ENCODE assay signal across 8 cellular contexts in the genomic region with DNA sequence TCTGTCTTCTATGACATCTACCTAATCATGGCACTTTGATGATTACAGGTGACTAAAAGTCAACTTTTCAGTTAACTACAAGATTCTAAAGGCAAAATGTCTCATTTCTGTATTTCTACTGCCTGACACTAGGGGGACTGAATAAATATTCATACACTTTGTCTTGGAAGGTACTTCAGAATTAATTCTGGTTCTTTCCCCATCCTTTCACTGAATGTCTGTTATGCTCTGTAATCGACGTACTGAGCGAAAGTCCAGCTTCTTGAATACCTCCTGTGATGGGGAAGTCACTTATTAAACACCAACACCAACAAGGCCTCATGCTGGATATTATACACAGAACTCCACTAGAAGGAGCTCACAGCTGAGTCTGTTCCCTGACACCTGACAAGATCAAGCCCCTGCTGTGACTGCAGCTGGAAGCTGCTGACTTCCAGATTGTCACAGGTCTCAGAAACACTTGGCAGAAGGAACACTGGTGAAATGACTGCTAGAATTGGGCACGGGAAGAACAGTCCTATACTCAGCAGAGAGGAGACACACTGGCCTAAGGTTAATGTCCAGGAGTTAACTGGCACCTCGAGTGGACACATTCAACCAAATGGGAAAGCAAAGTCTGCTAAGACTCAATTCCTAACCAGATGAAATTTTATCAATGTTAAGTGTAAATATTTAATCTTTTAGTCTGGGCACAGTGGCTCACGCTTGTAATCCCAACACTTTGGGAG. TPM values are rescaled to one million over a fixed set of nuclear protein-coding genes. Genes with fewer than 3 reads are reported as not detected.
DNase-seq lines count a peak whose midpoint lies in the region; ATAC-seq and TF ChIP-seq lines count a peak whose summit lies in the region.

No MANE protein-coding gene starts in this region.

- H3K36me3 ChIP-seq in DOHH2 (ENCODE audit: control insufficient read depth, low read length) (peaks cover 22% of the 10 kb centered on the region), mammary epithelial cell (ENCODE audit: insufficient read depth, low read length) (no peaks in the 10 kb centered on the region), right lobe of liver (no peaks in the 10 kb centered on the region)

- no peaks in the 10 kb centered on the region for H4K20me1 ChIP-seq in DOHH2 (ENCODE audit: control insufficient read depth, insufficient read depth, low read depth, low read length)
- H4K20me1 ChIP-seq in mammary epithelial cell (ENCODE audit: insufficient read depth, low read length): no peaks in the 10 kb centered on the region

- in situ Hi-C loops in mammary epithelial cell (cut with MboI; ENCODE audit: low sequenced_read_pairs in 2 of 2): no loop called here

- no peaks in the 10 kb centered on the region; the same call in 1 of the 2 replicates for H3F3A ChIP-seq in DOHH2 (ENCODE audit: control insufficient read depth, insufficient read depth)

- TF ChIP-seq CTCF in DOHH2 (IDR thresholded peaks at IDR 0.05; ENCODE audit: low read depth, low read length, poor library complexity, severe bottlenecking): peak; percentile 74
- peak; percentile 33 to 57 for TF ChIP-seq CTCF in mammary epithelial cell (conservative IDR thresholded peaks at IDR 0.05 in 1 of 2, IDR thresholded peaks at IDR 0.05 in 1 of 2; ENCODE audit: extremely low read depth in 1 of 2, insufficient read depth in 1 of 2, low read depth in 1 of 2, low read length in 2 of 2)
- TF ChIP-seq CTCF in right lobe of liver (IDR thresholded peaks at IDR 0.05): peak; percentile 13 to 38 (median 33)
- no peak for TF ChIP-seq CTCF in omental fat pad (IDR thresholded peaks at IDR 0.05)

- H3K4me1 ChIP-seq in DOHH2 (ENCODE audit: control insufficient read depth, low read length) (no peaks in the 10 kb centered on the region), mammary epithelial cell (ENCODE audit: insufficient read depth, low read length) (no peaks in the 10 kb centered on the region), right lobe of liver (peaks cover 0 to 42% (median 19%) of the 10 kb centered on the region in 4 donors)

- TF ChIP-seq POLR2A in right lobe of liver (IDR thresholded peaks at IDR 0.05): no peak

- DNase-seq in Kasumi-1 (lab: John Stamatoyannopoulos, UW) (peak; percentile 20 to 36), mammary epithelial cell (no peak), right lobe of liver (peak in 1 of 3 donors; percentile 76), NCI-H2029 treated with DMSO at 0.1 percent for 48 hours (lab: John Stamatoyannopoulos, UW) (no peak), globus pallidus (ENCODE audit: low spot score) (no peak), omental fat pad (ENCODE audit: low spot score) (no peak), 8988T (no peak)

- CTCF ChIA-PET in mammary epithelial cell (lab: Charles Lee; ENCODE audit: low non-redundant PET): interaction anchor here (0.5 to 0.6 kb wide), 3 partner anchors 224 to 608 kb away, joined by 3 to 8 read pairs (median 3); no protein-coding TSS in a partner anchor

- no TSS peak for BruUV-seq in mammary epithelial cell (replicated peaks; lab: Mats Ljungman, UMichigan)

- no peak overlapping the region for H3K9ac ChIP-seq in mammary epithelial cell (ENCODE audit: insufficient read depth, low read length)

- no peak overlapping the region for H2AFZ ChIP-seq in mammary epithelial cell (ENCODE audit: low read depth, low read length)

- peak; percentile 78 to 93 (median 88) for ATAC-seq in right lobe of liver
- ATAC-seq in omental fat pad (ENCODE audit: low FRiP score): no peak

- intact Hi-C loops in mammary epithelial cell (cut with micrococcal nuclease) (no loop called here), right lobe of liver (cut with DNase I) (no loop called here)

- WGBS in mammary epithelial cell (ENCODE audit: low coverage, missing lambda C conversion rate): 92% methylated on average over 6 of the region's 6 CpGs
- 24% methylated on average over 6 of the region's 6 CpGs for WGBS in right lobe of liver (ENCODE audit: insufficient coverage, low coverage, low lambda C conversion rate, missing lambda C conversion rate)

- H3K4me2 ChIP-seq in DOHH2 (ENCODE audit: low read length) (no peak overlapping the region), mammary epithelial cell (ENCODE audit: insufficient read depth, low read depth, low read length) (no peak overlapping the region)

- no peaks in the 10 kb centered on the region for H3K9me2 ChIP-seq in DOHH2 (replicated peaks; ENCODE audit: control insufficient read depth, low read length)

- no peaks in the 10 kb centered on the region for H3K79me2 ChIP-seq in DOHH2 (ENCODE audit: control insufficient read depth, low read length)
- H3K79me2 ChIP-seq in mammary epithelial cell (ENCODE audit: insufficient read depth, low read length): peaks cover under 1% of the 10 kb centered on the region

- H3K27ac ChIP-seq in DOHH2 (ENCODE audit: low read depth, low read length): no peak overlapping the region
- H3K27ac ChIP-seq in mammary epithelial cell (ENCODE audit: insufficient read depth, low read depth, low read length): no peak overlapping the region
- H3K27ac ChIP-seq in right lobe of liver: peak overlapping the region in 2 of 3 donors; percentile 59 to 62

- dilution Hi-C loops in mammary epithelial cell (cut with HindIII; ENCODE audit: low sequenced_read_pairs): no loop called here

- H3K4me3 ChIP-seq in DOHH2 (ENCODE audit: low read length) (no peak overlapping the region), mammary epithelial cell (replicated peaks in 1 of 3; ENCODE audit: insufficient read depth in 1 of 3, low read depth in 2 of 3, low read length in 3 of 3) (no peak overlapping the region), right lobe of liver (no peak overlapping the region)

- no peaks in the 10 kb centered on the region for H3K9me3 ChIP-seq in DOHH2 (ENCODE audit: control insufficient read depth, insufficient read depth, low read length)
- no peaks in the 10 kb centered on the region for H3K9me3 ChIP-seq in mammary epithelial cell (replicated peaks; ENCODE audit: insufficient read depth, low read length)
- H3K9me3 ChIP-seq in right lobe of liver: no peaks in the 10 kb centered on the region

- H3K27me3 ChIP-seq in DOHH2 (ENCODE audit: control insufficient read depth, low read length): no peaks in the 10 kb centered on the region
- H3K27me3 ChIP-seq in mammary epithelial cell (ENCODE audit: insufficient read depth, low read length): no peaks in the 10 kb centered on the region
- no peaks in the 10 kb centered on the region for H3K27me3 ChIP-seq in right lobe of liver

RNA-seq across cellular contexts. Expression of a gene that starts 31.9 kb away (rescaled TPM):
- total RNA-seq in mammary epithelial cell: 10 to 100 TPM; 30.5 to 73.1 TPM
- 119 TPM for polyA plus RNA-seq in mammary epithelial cell
- polyA minus RNA-seq in mammary epithelial cell: 13.4 TPM
- total RNA-seq in right lobe of liver: 10 to 100 TPM; 23.5 to 58.3 (median 42.1) TPM
- total RNA-seq in omental fat pad: 10 to 100 TPM; 32.9 to 43.5 (median 34.0) TPM

RNA-seq across cellular contexts. Expression of a gene that starts 32.2 kb away (rescaled TPM):
- total RNA-seq in mammary epithelial cell (10 to 100 TPM; 15.2 to 32.5 TPM), right lobe of liver (10 to 100 TPM in 1 of 6 experiments, 1 to 10 TPM in 5; 6.6 to 11.4 (median 7.9) TPM), omental fat pad (10 to 100 TPM in 1 of 4 donors, 1 to 10 TPM in 3; 4.5 to 12.0 (median 8.4) TPM)
- 38.9 TPM for polyA plus RNA-seq in mammary epithelial cell
- polyA minus RNA-seq in mammary epithelial cell: 18.3 TPM

Comparison
In these comparisons a context has a peak if more than half of its experiments do, and no peak if none do; other contexts are left out.
1. H3K27ac ChIP-seq: peak in right lobe of liver (2 of 3); none in DOHH2 (single experiment) and mammary epithelial cell (single experiment).
2. CTCF ChIP-seq: peak in DOHH2 (single experiment), mammary epithelial cell (2 of 2) and right lobe of liver (4 of 4); none in omental fat pad (0 of 3).
3. DNase-seq: peak in Kasumi-1 (2 of 2); none in mammary epithelial cell (single experiment), NCI-H2029 treated with DMSO at 0.1 percent for 48 hours (single experiment), globus pallidus (single experiment), omental fat pad (single experiment) and 8988T (single experiment).